Comparison of ENCODE assay signal across 8 cellular contexts in the genomic region with DNA sequence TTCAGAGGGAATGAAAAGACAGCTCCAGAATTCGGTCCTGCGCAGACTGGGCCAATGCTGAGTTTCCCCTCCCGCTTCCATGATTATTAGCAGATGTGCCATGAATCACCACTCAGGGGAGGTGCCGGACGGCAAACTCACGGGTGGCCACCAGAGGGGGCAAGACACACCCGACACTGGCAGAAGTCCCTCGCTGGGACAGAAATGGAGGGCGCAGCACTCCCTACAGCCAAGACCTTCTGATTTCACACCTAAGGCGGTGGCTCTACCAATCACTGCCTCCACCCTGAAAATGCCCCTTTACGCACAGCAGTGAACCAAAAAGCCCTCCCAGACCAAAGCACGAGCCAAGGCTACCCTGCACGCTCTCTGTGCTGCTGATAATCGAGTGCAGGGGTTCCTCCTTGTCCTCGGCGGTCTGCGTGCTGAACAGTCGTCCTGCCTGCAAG. TPM values are rescaled to one million over a fixed set of nuclear protein-coding genes. Genes with fewer than 3 reads are reported as not detected.
DNase-seq lines count a peak whose midpoint lies in the region; ATAC-seq and TF ChIP-seq lines count a peak whose summit lies in the region.

No MANE protein-coding gene starts in this region.

- H3K27me3 ChIP-seq in right lobe of liver: no peaks in the 10 kb centered on the region

- peak; percentile 86 for DNase-seq in GM04503 (ENCODE audit: low read depth)
- peak; percentile 33 to 66 for DNase-seq in NCI-H526 (lab: John Stamatoyannopoulos, UW)
- peak; percentile 85 to 88 for DNase-seq in activated CD4-positive, alpha-beta T cell treated with anti-CD3 and anti-CD28 coated beads, Interleukin-2, amount 50 U/mL, for 48 hours
- DNase-seq in right lobe of liver: peak; percentile 86 to 87 (median 86)
- DNase-seq in stimulated activated CD4-positive, alpha-beta T cell treated with anti-CD3 and anti-CD28 coated beads, Interleukin-2, amount 100 ng/mL, for 48 hours: peak; percentile 74 to 80

- intact Hi-C loops in dendritic cell treated with granulocyte-macrophage colony-stimulating factor and Interleukin-4, amounts not matched to agents 40 ng/mL and 50 ng/mL, for 4 days (cut with micrococcal nuclease): loop anchor here (1.0 to 5.0 kb wide), 2 partner anchors 27 to 187 kb away; partner anchors contain the start of gene TRAP1
- intact Hi-C loops in right lobe of liver (cut with DNase I): loop anchor here in 1 of 2 donors (10.0 kb wide), 1 partner anchor 184 kb away; no protein-coding TSS in a partner anchor

- peak overlapping the region; percentile 53 for H3K4me3 Mint-ChIP-seq in dendritic cell treated with granulocyte-macrophage colony-stimulating factor and Interleukin-4, amounts not matched to agents 40 ng/mL and 50 ng/mL, for 4 days

- TF ChIP-seq CTCF in right lobe of liver (IDR thresholded peaks at IDR 0.05): peak; percentile 93 to 98 (median 96)

- 29% methylated on average over 14 of the region's 18 CpGs for WGBS in right lobe of liver (ENCODE audit: insufficient coverage, low coverage, low lambda C conversion rate, missing lambda C conversion rate)

- ATAC-seq in HG03196 (IDR thresholded peaks at IDR 0.05; ENCODE audit: unreplicated experiment) (peak; percentile 59), right lobe of liver (peak; percentile 94 to 97 (median 96)), GM18502 (IDR thresholded peaks at IDR 0.05; ENCODE audit: poor library complexity, unreplicated experiment) (no peak)

- no peak for TF ChIP-seq POLR2A in right lobe of liver (IDR thresholded peaks at IDR 0.05)

- peaks cover 0 to 33% (median 11%) of the 10 kb centered on the region in 4 donors for H3K36me3 ChIP-seq in right lobe of liver

- H3K4me3 ChIP-seq in right lobe of liver: peak overlapping the region in 1 of 3 donors; percentile 12

- H3K36me3 Mint-ChIP-seq in dendritic cell treated with granulocyte-macrophage colony-stimulating factor and Interleukin-4, amounts not matched to agents 40 ng/mL and 50 ng/mL, for 4 days (ENCODE audit: low read depth): peaks cover 72% of the 10 kb centered on the region

- peak overlapping the region; percentile 79 for H3K27ac Mint-ChIP-seq in dendritic cell treated with granulocyte-macrophage colony-stimulating factor and Interleukin-4, amounts not matched to agents 40 ng/mL and 50 ng/mL, for 4 days

- no peak overlapping the region for H3K27ac ChIP-seq in right lobe of liver

- H3K9me3 ChIP-seq in right lobe of liver: no peaks in the 10 kb centered on the region

- peaks cover 24% of the 10 kb centered on the region for H3K4me1 Mint-ChIP-seq in dendritic cell treated with granulocyte-macrophage colony-stimulating factor and Interleukin-4, amounts not matched to agents 40 ng/mL and 50 ng/mL, for 4 days (ENCODE audit: low read depth)

- peaks cover 0 to 34% (median 15%) of the 10 kb centered on the region in 4 donors for H3K4me1 ChIP-seq in right lobe of liver

- no peaks in the 10 kb centered on the region for H3K27me3 Mint-ChIP-seq in dendritic cell treated with granulocyte-macrophage colony-stimulating factor and Interleukin-4, amounts not matched to agents 40 ng/mL and 50 ng/mL, for 4 days

- no peaks in the 10 kb centered on the region for H3K9me3 Mint-ChIP-seq in dendritic cell treated with granulocyte-macrophage colony-stimulating factor and Interleukin-4, amounts not matched to agents 40 ng/mL and 50 ng/mL, for 4 days

RNA-seq across cellular contexts. Expression of gene TRAP1, which starts 26.8 kb away (rescaled TPM):
- 100 to 1,000 TPM in 4 of 6 experiments, 10 to 100 TPM in 2; 93.4 to 169 (median 123) TPM for total RNA-seq in right lobe of liver

RNA-seq across cellular contexts. Expression of gene DNASE1, which starts 36.0 kb away (rescaled TPM):
- 1 to 10 TPM; 1.4 to 6.2 (median 3.1) TPM for total RNA-seq in right lobe of liver
